In the genomic region with DNA sequence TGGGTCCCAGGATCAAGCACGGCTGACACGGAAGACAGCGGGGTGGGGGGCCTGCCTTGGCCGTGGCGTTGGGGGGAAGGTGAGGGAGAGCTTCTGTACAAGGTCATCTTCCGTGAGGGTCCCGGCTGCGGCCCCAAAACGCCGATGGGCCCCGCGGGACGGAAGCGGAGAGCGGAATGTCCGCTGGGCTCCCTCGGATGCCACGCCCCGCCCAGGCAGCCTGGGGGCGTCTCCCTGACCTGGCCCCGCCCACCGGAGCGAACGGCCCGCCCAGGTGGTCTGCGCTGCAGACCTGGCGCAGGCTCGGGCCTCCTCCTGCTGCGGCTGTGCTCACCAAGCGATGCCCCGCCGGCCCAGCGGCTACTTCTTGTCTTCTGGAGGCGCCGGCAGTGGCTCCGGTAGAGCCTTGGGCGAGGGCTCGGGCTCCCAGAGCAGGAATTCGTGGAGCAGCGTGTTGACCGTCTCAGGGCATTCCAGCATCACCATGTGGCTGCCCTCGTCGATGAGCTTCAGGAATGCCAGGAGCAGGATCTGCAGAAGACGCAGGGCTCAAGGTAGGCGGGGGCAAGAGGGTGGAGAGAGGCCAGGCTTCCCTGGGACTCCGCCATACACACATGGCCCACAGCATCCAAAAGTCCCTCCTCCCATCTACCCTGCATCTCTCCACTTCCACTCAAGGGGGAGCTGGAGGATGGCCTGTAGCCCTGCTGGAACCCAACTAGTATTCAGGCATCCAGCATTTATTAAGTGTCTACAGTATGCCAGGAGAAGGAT, we compare ENCODE assay signal across 8 cellular contexts. TPM values are rescaled to one million over a fixed set of nuclear protein-coding genes. Genes with fewer than 3 reads are reported as not detected.
DNase-seq lines count a peak whose midpoint lies in the region; ATAC-seq, FAIRE-seq and TF ChIP-seq lines count a peak whose summit lies in the region.

No MANE protein-coding gene starts in this region.

- H3K9me3 ChIP-seq in Loucy (ENCODE audit: insufficient read depth, low read depth, low read length) (no peaks in the 10 kb centered on the region), kidney (ENCODE audit: control insufficient read depth in 1 of 2, low read length in 2 of 2) (no peaks in the 10 kb centered on the region)

- no peaks in the 10 kb centered on the region for H3K4me1 ChIP-seq in Loucy (ENCODE audit: insufficient read depth, low read length, poor library complexity, severe bottlenecking)
- H3K4me1 ChIP-seq in kidney (ENCODE audit: control insufficient read depth in 1 of 2, insufficient read depth in 1 of 2, low read depth in 1 of 2, low read length in 2 of 2) = no peaks in the 10 kb centered on the region

- no peak overlapping the region for H2AFZ ChIP-seq in Loucy (ENCODE audit: low read length)

- TF ChIP-seq CTCF in Loucy (conservative IDR thresholded peaks at IDR 0.05; ENCODE audit: low read length) = peak; percentile 60
- TF ChIP-seq CTCF in activated B cell treated with CpG ODN at 0.5 μM for 24 hours (IDR thresholded peaks at IDR 0.05) = no peak
- peak; percentile 82 for TF ChIP-seq CTCF in cardiac fibroblast (IDR thresholded peaks at IDR 0.05; ENCODE audit: low read depth, low read length)
- peak; percentile 66 for TF ChIP-seq CTCF in kidney (IDR thresholded peaks at IDR 0.05; ENCODE audit: borderline replicate concordance, extremely low read depth, insufficient read depth)

- H3K27me3 Mint-ChIP-seq in activated B cell treated with CpG ODN at 0.5 μM for 24 hours = peaks cover 2% of the 10 kb centered on the region

- intact Hi-C loops in activated B cell treated with CpG ODN at 0.5 μM for 24 hours (cut with micrococcal nuclease) = loop anchor here (1.0 to 2.0 kb wide), 4 partner anchors 13 to 174 kb away; a partner anchor contains a TSS
- intact Hi-C loops in kidney (cut with DNase I) = no loop called here

- no peaks in the 10 kb centered on the region for H3K27me3 ChIP-seq in Loucy (ENCODE audit: insufficient read depth, low read length, poor library complexity, severe bottlenecking)

- H3K27ac Mint-ChIP-seq in activated B cell treated with CpG ODN at 0.5 μM for 24 hours = peak overlapping the region; percentile 53

- H3K9ac ChIP-seq in Loucy (ENCODE audit: low read depth, low read length, poor library complexity, severe bottlenecking) (no peak overlapping the region), kidney (ENCODE audit: low read length in 2 of 2) (no peak overlapping the region)

- POLR2A ChIA-PET in activated B cell treated with CpG ODN at 0.5 μM for 24 hours (lab: Charles Lee) = interaction anchor here (0.5 to 2.3 kb wide), 15 partner anchors 10 to 1900 kb away, joined by 3 to 11 read pairs (median 4); a partner anchor contains a TSS

- CTCF ChIA-PET in activated B cell treated with CpG ODN at 0.5 μM for 24 hours (lab: Charles Lee) = interaction anchor here (1.5 to 1.9 kb wide), 4 partner anchors 11 to 94 kb away, joined by 3 to 16 read pairs (median 13); a partner anchor contains a TSS

- H4K20me1 ChIP-seq in Loucy (ENCODE audit: insufficient read depth, low read length, poor library complexity, severe bottlenecking) = no peaks in the 10 kb centered on the region

- DNase-seq in EL (peak; percentile 93), activated B cell treated with CpG ODN at 0.5 μM for 24 hours (peak; percentile 90), cardiac fibroblast (ENCODE audit: low read depth in 2 of 2) (peak; percentile 92), kidney (peak; percentile 85), NCI-H2029 treated with DMSO at 0.1 percent for 48 hours (lab: John Stamatoyannopoulos, UW) (no peak)
- DNase-seq in stimulated activated CD4-positive, alpha-beta T cell treated with anti-CD3 and anti-CD28 coated beads, Interleukin-1b, Interleukin-23, amount 100 ng/mL, for 4 hours (ENCODE audit: low read depth in 2 of 2) = peak; percentile 72 to 82

- H3F3A ChIP-seq in Loucy (ENCODE audit: low read depth) = no peaks in the 10 kb centered on the region

- ATAC-seq in GM21717 (IDR thresholded peaks at IDR 0.05; ENCODE audit: unreplicated experiment) = peak; percentile 61
- peak; percentile 91 for ATAC-seq in activated B cell treated with CpG ODN at 0.5 μM for 24 hours (ENCODE audit: low read depth)

- H3K4me1 Mint-ChIP-seq in activated B cell treated with CpG ODN at 0.5 μM for 24 hours = peaks cover 10% of the 10 kb centered on the region

- peak overlapping the region; percentile 85 for H3K4me3 Mint-ChIP-seq in activated B cell treated with CpG ODN at 0.5 μM for 24 hours

- no peak overlapping the region for H3K4me3 ChIP-seq in Loucy (ENCODE audit: low read length, poor library complexity, severe bottlenecking)
- peak overlapping the region; percentile 53 to 62 for H3K4me3 ChIP-seq in cardiac fibroblast (replicated peaks in 1 of 2; ENCODE audit: low read depth in 2 of 2, low read length in 2 of 2)
- peak overlapping the region; percentile 58 to 64 for H3K4me3 ChIP-seq in kidney (ENCODE audit: low read length in 2 of 2)

- no peak for FAIRE-seq in kidney (lab: Jason Lieb, UNC)

- no peaks in the 10 kb centered on the region for H3K9me3 Mint-ChIP-seq in activated B cell treated with CpG ODN at 0.5 μM for 24 hours

- H3K9me2 ChIP-seq in Loucy (replicated peaks; ENCODE audit: low read depth, low read length) = no peaks in the 10 kb centered on the region

- no peak overlapping the region for H3K27ac ChIP-seq in kidney (ENCODE audit: low read depth in 2 of 2, low read length in 2 of 2)

- no peaks in the 10 kb centered on the region for H3K79me2 ChIP-seq in Loucy (ENCODE audit: insufficient read depth, low read length)

- H3K36me3 Mint-ChIP-seq in activated B cell treated with CpG ODN at 0.5 μM for 24 hours (ENCODE audit: low read depth) = no peaks in the 10 kb centered on the region

- H3K36me3 ChIP-seq in Loucy (ENCODE audit: insufficient read depth, low read length) (no peaks in the 10 kb centered on the region), kidney (ENCODE audit: control insufficient read depth in 1 of 2, insufficient read depth in 2 of 2, low read length in 2 of 2) (no peaks in the 10 kb centered on the region)

- no peak overlapping the region for H3K4me2 ChIP-seq in Loucy (ENCODE audit: low read depth, low read length, poor library complexity, severe bottlenecking)

RNA-seq across cellular contexts. Expression of a gene that starts 10.7 kb away (rescaled TPM):
- total RNA-seq in activated B cell treated with CpG ODN at 0.5 μM for 24 hours (5.4 and 6.6 TPM in 2 replicates), kidney (9.6 TPM)
- 20.0 TPM for polyA plus RNA-seq in kidney (ENCODE audit: insufficient read depth, low read depth, low replicate concordance)

RNA-seq across cellular contexts. Expression of a gene that starts 10.8 kb away (rescaled TPM):
- total RNA-seq in activated B cell treated with CpG ODN at 0.5 μM for 24 hours = 7.9 and 9.1 TPM in 2 replicates
- 0.54 TPM for total RNA-seq in kidney
- polyA plus RNA-seq in kidney (ENCODE audit: insufficient read depth, low read depth, low replicate concordance) = not detected

RNA-seq across cellular contexts. Expression of a gene that starts 13.2 kb away (rescaled TPM):
- total RNA-seq in activated B cell treated with CpG ODN at 0.5 μM for 24 hours (38.2 and 46.1 TPM in 2 replicates), kidney (59.3 TPM)
- 369 TPM for polyA plus RNA-seq in kidney (ENCODE audit: insufficient read depth, low read depth, low replicate concordance)

RNA-seq across cellular contexts. Expression of a gene that starts 16.9 kb away (rescaled TPM):
- 31.1 and 31.7 TPM in 2 replicates for total RNA-seq in activated B cell treated with CpG ODN at 0.5 μM for 24 hours
- 27.7 TPM for total RNA-seq in kidney
- polyA plus RNA-seq in kidney (ENCODE audit: insufficient read depth, low read depth, low replicate concordance) = 35.9 TPM

RNA-seq across cellular contexts. Expression of a gene that starts 25.2 kb away (rescaled TPM):
- total RNA-seq in activated B cell treated with CpG ODN at 0.5 μM for 24 hours (121 and 135 TPM in 2 replicates), kidney (69.4 TPM)
- 105 TPM for polyA plus RNA-seq in kidney (ENCODE audit: insufficient read depth, low read depth, low replicate concordance)
